In genomic region chr19:45485301-45486077, GRCh38 we compare ENCODE assay signal across 8 cellular contexts. TPM values are rescaled to one million over a fixed set of nuclear protein-coding genes. Genes with fewer than 3 reads are reported as not detected.
DNase-seq lines count a peak whose midpoint lies in the region; ATAC-seq and TF ChIP-seq lines count a peak whose summit lies in the region.

No MANE protein-coding gene starts in this region.

- H3K27me3 Mint-ChIP-seq in CD14-positive monocyte (ENCODE audit: low read depth in 3 of 3): peaks cover 5 to 19% (median 10%) of the 10 kb centered on the region in 3 donors

- no peaks in the 10 kb centered on the region for H3K36me3 Mint-ChIP-seq in CD14-positive monocyte

- peak overlapping the region in 6 of 7 donors; percentile 74 to 95 (median 86) for H3K27ac Mint-ChIP-seq in CD14-positive monocyte

- peak; percentile 92 for TF ChIP-seq CTCF in CD14-positive monocyte (IDR thresholded peaks at IDR 0.05)
- TF ChIP-seq CTCF in lower leg skin (IDR thresholded peaks at IDR 0.05): peak in 1 of 3 donors; percentile 71

- TF ChIP-seq POLR2A in lower leg skin (IDR thresholded peaks at IDR 0.05): no peak

- ATAC-seq in GM19372 (IDR thresholded peaks at IDR 0.05; ENCODE audit: low read depth, unreplicated experiment) (peak; percentile 88), HG03520 (IDR thresholded peaks at IDR 0.05; ENCODE audit: unreplicated experiment) (peak; percentile 91)

- intact Hi-C loops in CD14-positive monocyte (cut with micrococcal nuclease): loop anchor here in 1 of 2 donors (1.0 kb wide), 1 partner anchor 80 kb away; the partner anchor contains the start of gene PPP1R13L
- intact Hi-C loops in lower leg skin (cut with DNase I; ENCODE audit: low total_unique reads): no loop called here

- peak overlapping the region; percentile 52 for H3K4me3 ChIP-seq in lower leg skin (ENCODE audit: low read depth, poor library complexity, severe bottlenecking)

- H3K9me3 Mint-ChIP-seq in CD14-positive monocyte: no peaks in the 10 kb centered on the region

- peak overlapping the region; percentile 87 to 91 for H3K4me3 Mint-ChIP-seq in CD14-positive monocyte

- WGBS in lower leg skin, 2 donors: 0 to 1% methylated on average over 28 to 35 of the region's 35 CpGs

- DNase-seq in CD14-positive monocyte (ENCODE audit: low spot score): peak; percentile 97
- peak; percentile 99 for DNase-seq in NCI-H69 (lab: John Stamatoyannopoulos, UW)
- peak; percentile 94 to 97 for DNase-seq in activated CD4-positive, alpha-beta T cell treated with anti-CD3 and anti-CD28 coated beads, Interleukin-2, amount 50 U/mL, for 24 hours (ENCODE audit: low read depth in 1 of 2, low spot score in 1 of 2)
- peak; percentile 83 to 93 for DNase-seq in dermis microvascular lymphatic vessel endothelial cell (ENCODE audit: low read depth in 2 of 2)
- DNase-seq in lower leg skin (ENCODE audit: low spot score in 2 of 2): peak; percentile 99 to 100
- DNase-seq in stimulated activated CD4-positive, alpha-beta T cell treated with anti-CD3 and anti-CD28 coated beads, Interleukin-4, amount 100 ng/mL, for 4 hours: peak; percentile 96 to 98

- peaks cover 18% of the 10 kb centered on the region for H3K4me1 Mint-ChIP-seq in CD14-positive monocyte

RNA-seq across cellular contexts. Expression of gene RTN2, which starts 11.4 kb away (rescaled TPM):
- polyA plus RNA-seq in CD14-positive monocyte: 1 to 10 TPM; 1.5 to 2.7 TPM
- total RNA-seq in dermis microvascular lymphatic vessel endothelial cell (5.9 and 8.1 TPM in 2 replicates), lower leg skin (10 to 100 TPM in 1 of 4 donors, 1 to 10 TPM in 3; 6.4 to 11.6 (median 9.0) TPM)

RNA-seq across cellular contexts. Expression of gene PPM1N, which starts 12.8 kb away (rescaled TPM):
- polyA plus RNA-seq in CD14-positive monocyte: 1 to 10 TPM; 1.3 to 2.7 TPM
- total RNA-seq in dermis microvascular lymphatic vessel endothelial cell (0.25 and 1.0 TPM in 2 replicates), lower leg skin (1 to 10 TPM; 2.9 to 4.7 (median 3.6) TPM)

RNA-seq across cellular contexts. Expression of gene FOSB, which starts 17.7 kb away (rescaled TPM):
- 10 to 100 TPM; 27.3 to 28.2 TPM for polyA plus RNA-seq in CD14-positive monocyte
- 1.3 and 3.9 TPM in 2 replicates for total RNA-seq in dermis microvascular lymphatic vessel endothelial cell
- 10 to 100 TPM in 2 of 4 donors, 1 to 10 TPM in 2; 5.9 to 18.2 (median 11.2) TPM for total RNA-seq in lower leg skin

RNA-seq across cellular contexts. Expression of gene VASP, which starts 21.8 kb away (rescaled TPM):
- 100 to 1,000 TPM; 132 to 144 TPM for polyA plus RNA-seq in CD14-positive monocyte
- total RNA-seq in dermis microvascular lymphatic vessel endothelial cell (51.1 and 71.5 TPM in 2 replicates), lower leg skin (10 to 100 TPM; 52.7 to 68.9 (median 56.5) TPM)

Comparison
In these comparisons a context has a peak if more than half of its experiments do, and no peak if none do; other contexts are left out.
1. Peak in every context shown above with its lines: DNase-seq, ATAC-seq and H3K4me3 ChIP-seq.